In the genomic region with DNA sequence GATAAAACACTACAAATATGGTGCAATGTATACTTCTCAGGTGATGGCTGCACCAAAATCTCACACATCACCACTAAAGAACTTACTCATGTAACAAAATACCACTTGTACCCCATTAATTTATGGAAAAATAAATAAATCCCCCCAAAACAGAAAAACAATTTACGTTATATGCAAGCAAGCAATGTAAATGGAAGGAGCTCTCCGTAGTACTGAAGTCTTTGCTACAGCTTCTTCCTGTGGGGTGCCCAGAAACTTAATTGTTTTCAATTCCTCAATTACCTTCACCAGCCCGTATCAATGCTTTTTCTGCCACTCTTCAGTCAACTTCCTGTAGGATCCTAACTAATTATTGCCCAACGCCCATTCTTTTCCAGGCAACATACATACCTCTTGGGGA, we compare ENCODE assay signal across 16 cellular contexts.
DNase-seq lines count a peak whose midpoint lies in the region; ATAC-seq and TF ChIP-seq lines count a peak whose summit lies in the region.
"Had no signal": no experiment of that assay in that cellular context is flagged by ENCODE, and none has a peak within 500 bp of the region (broad histone marks: within the 10 kb centered on the region; RNA-seq: fewer than 3 reads in every experiment).

No MANE protein-coding gene starts in this region.

- no peaks in the 10 kb centered on the region for H3K9me2 ChIP-seq in hepatocyte (replicated peaks; ENCODE audit: insufficient read depth)

- H4K20me1 ChIP-seq in hepatocyte (ENCODE audit: insufficient read depth, poor library complexity, severe bottlenecking): no peaks in the 10 kb centered on the region

- CTCF ChIA-PET in WTC11 (lab: Charles Lee): no interaction called here

- no peaks in the 10 kb centered on the region for H3K27me3 ChIP-seq in hepatocyte
- H3K27me3 ChIP-seq: adrenal gland had no signal

- no peaks in the 10 kb centered on the region for H3K4me1 ChIP-seq in hepatocyte (ENCODE audit: insufficient read depth)
- H3K4me1 ChIP-seq: adrenal gland, psoas muscle had no signal

- intact Hi-C loops in head of caudate nucleus (cut with DNase I): no loop called here

- no peak overlapping the region for H3K4me3 Mint-ChIP-seq in WTC11
- H3K4me3 Mint-ChIP-seq in activated T-cell treated with anti-CD3 and anti-CD28 coated beads, Interleukin-2, amount 50 U/mL, for 24 hours: no peak overlapping the region
- H3K4me3 Mint-ChIP-seq: activated CD8-positive, alpha-beta memory T cell treated with anti-CD3 and anti-CD28 coated beads, Interleukin-2, amount 10 ng/mL, durations not matched to agents 7 days and 5 days; mesothelial cell of epicardium; stimulated activated naive CD8-positive, alpha-beta T cell treated with anti-CD3 and anti-CD28 coated beads, Interleukin-15, Interleukin-2, amounts not matched to agents 100 ng/mL and 50 ng/mL, for 24 hours had no signal

- DNase-seq in EL (peak; percentile 10), Kasumi-1 (lab: John Stamatoyannopoulos, UW) (peak; percentile 38 to 67), WTC11 (ENCODE audit: low spot score) (no peak), hepatocyte (ENCODE audit: low spot score) (peak; percentile 63), caudate nucleus (lab: John Stamatoyannopoulos, UW) (no peak), H4 (ENCODE audit: low spot score) (no peak), head of caudate nucleus (no peak)
- no peak for DNase-seq in activated T-cell treated with anti-CD3 and anti-CD28 coated beads, Interleukin-2, amount 50 U/mL, for 24 hours
- DNase-seq: activated CD8-positive, alpha-beta memory T cell treated with anti-CD3 and anti-CD28 coated beads, Interleukin-2, amount 10 ng/mL, durations not matched to agents 7 days and 5 days; adrenal gland; C1 segment of cervical spinal cord; GDM1; NCI-H2029; psoas muscle had no signal

- H3K9me3 Mint-ChIP-seq in WTC11: peaks cover 19% of the 10 kb centered on the region
- no peaks in the 10 kb centered on the region for H3K9me3 Mint-ChIP-seq in activated T-cell treated with anti-CD3 and anti-CD28 coated beads, Interleukin-2, amount 50 U/mL, for 24 hours

- H3K9me3 ChIP-seq in hepatocyte (ENCODE audit: low read depth): no peaks in the 10 kb centered on the region
- H3K9me3 ChIP-seq: adrenal gland, psoas muscle had no signal

- no peak overlapping the region for H3K4me3 ChIP-seq in hepatocyte
- H3K4me3 ChIP-seq: adrenal gland, psoas muscle had no signal

- POLR2A ChIA-PET in WTC11 (lab: Charles Lee): no interaction called here

- H3K4me1 Mint-ChIP-seq in WTC11: peaks cover 7% of the 10 kb centered on the region
- no peaks in the 10 kb centered on the region for H3K4me1 Mint-ChIP-seq in activated T-cell treated with anti-CD3 and anti-CD28 coated beads, Interleukin-2, amount 50 U/mL, for 24 hours (ENCODE audit: low read depth)
- H3K4me1 Mint-ChIP-seq: activated CD8-positive, alpha-beta memory T cell treated with anti-CD3 and anti-CD28 coated beads, Interleukin-2, amount 10 ng/mL, durations not matched to agents 7 days and 5 days; mesothelial cell of epicardium had no signal

- no peak overlapping the region for H3K27ac ChIP-seq in hepatocyte
- no peak overlapping the region for H3K27ac ChIP-seq in caudate nucleus (ENCODE audit: low read depth, low read length)
- H3K27ac ChIP-seq: adrenal gland, psoas muscle had no signal

- peak; percentile 36; the same call in 1 of the 2 replicates for ATAC-seq in WTC11
- ATAC-seq: activated CD8-positive, alpha-beta memory T cell treated with anti-CD3 and anti-CD28 coated beads, Interleukin-2, amount 10 ng/mL, durations not matched to agents 7 days and 5 days; psoas muscle had no signal

- H3K79me2 ChIP-seq in hepatocyte: no peaks in the 10 kb centered on the region

- no peak overlapping the region for H3K4me2 ChIP-seq in hepatocyte

- no peaks in the 10 kb centered on the region for H3K27me3 Mint-ChIP-seq in WTC11 (ENCODE audit: low read depth)
- H3K27me3 Mint-ChIP-seq in activated T-cell treated with anti-CD3 and anti-CD28 coated beads, Interleukin-2, amount 50 U/mL, for 24 hours: peaks cover 3% of the 10 kb centered on the region
- H3K27me3 Mint-ChIP-seq: activated CD8-positive, alpha-beta memory T cell treated with anti-CD3 and anti-CD28 coated beads, Interleukin-2, amount 10 ng/mL, durations not matched to agents 7 days and 5 days; stimulated activated naive CD8-positive, alpha-beta T cell treated with anti-CD3 and anti-CD28 coated beads, Interleukin-15, Interleukin-2, amounts not matched to agents 100 ng/mL and 50 ng/mL, for 24 hours had no signal

- no peak for TF ChIP-seq CTCF in WTC11 (IDR thresholded peaks at IDR 0.05)
- no peak for TF ChIP-seq CTCF in hepatocyte (IDR thresholded peaks at IDR 0.05; ENCODE audit: poor library complexity)

- no peaks in the 10 kb centered on the region for H3K36me3 Mint-ChIP-seq in WTC11
- no peaks in the 10 kb centered on the region for H3K36me3 Mint-ChIP-seq in activated T-cell treated with anti-CD3 and anti-CD28 coated beads, Interleukin-2, amount 50 U/mL, for 24 hours (ENCODE audit: low read depth)
- H3K36me3 Mint-ChIP-seq: activated CD8-positive, alpha-beta memory T cell treated with anti-CD3 and anti-CD28 coated beads, Interleukin-2, amount 10 ng/mL, durations not matched to agents 7 days and 5 days; mesothelial cell of epicardium had no signal

- no peak overlapping the region for H3K27ac Mint-ChIP-seq in WTC11
- no peak overlapping the region for H3K27ac Mint-ChIP-seq in activated T-cell treated with anti-CD3 and anti-CD28 coated beads, Interleukin-2, amount 50 U/mL, for 24 hours
- H3K27ac Mint-ChIP-seq: activated CD8-positive, alpha-beta memory T cell treated with anti-CD3 and anti-CD28 coated beads, Interleukin-2, amount 10 ng/mL, durations not matched to agents 7 days and 5 days; mesothelial cell of epicardium; stimulated activated naive CD8-positive, alpha-beta T cell treated with anti-CD3 and anti-CD28 coated beads, Interleukin-15, Interleukin-2, amounts not matched to agents 100 ng/mL and 50 ng/mL, for 24 hours had no signal

- H2AFZ ChIP-seq in hepatocyte: no peak overlapping the region

- WGBS in hepatocyte (ENCODE audit: low lambda C conversion rate, missing lambda C conversion rate): 62% methylated on average over 4 of the region's 4 CpGs

- no peaks in the 10 kb centered on the region for H3K36me3 ChIP-seq in hepatocyte (replicated peaks; ENCODE audit: insufficient read depth, low read depth)
- H3K36me3 ChIP-seq: adrenal gland had no signal

TF ChIP-seq in WTC11, 78 proteins besides CTCF, POLR2A, EP300 and RAD21:
- TF ChIP-seq, protein P1, sequence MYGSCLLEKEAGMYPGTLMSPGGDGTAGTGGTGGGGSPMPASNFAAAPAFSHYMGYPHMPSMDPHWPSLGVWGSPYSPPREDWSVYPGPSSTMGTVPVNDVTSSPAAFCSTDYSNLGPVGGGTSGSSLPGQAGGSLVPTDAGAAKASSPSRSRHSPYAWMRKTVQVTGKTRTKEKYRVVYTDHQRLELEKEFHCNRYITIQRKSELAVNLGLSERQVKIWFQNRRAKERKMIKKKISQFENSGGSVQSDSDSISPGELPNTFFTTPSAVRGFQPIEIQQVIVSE (CRISPR knock-in tag; IDR thresholded peaks at IDR 0.05; ENCODE audit: borderline replicate concordance): no peak

Comparison
In these comparisons a context has a peak if more than half of its experiments do, and no peak if none do; other contexts are left out.
1. DNase-seq: peak in EL (single experiment), Kasumi-1 (2 of 2) and hepatocyte (single experiment); none in WTC11 (single experiment), caudate nucleus (0 of 61), H4 (single experiment), activated T-cell treated with anti-CD3 and anti-CD28 coated beads, Interleukin-2, amount 50 U/mL, for 24 hours (single experiment) and head of caudate nucleus (0 of 42).